In the genomic region with DNA sequence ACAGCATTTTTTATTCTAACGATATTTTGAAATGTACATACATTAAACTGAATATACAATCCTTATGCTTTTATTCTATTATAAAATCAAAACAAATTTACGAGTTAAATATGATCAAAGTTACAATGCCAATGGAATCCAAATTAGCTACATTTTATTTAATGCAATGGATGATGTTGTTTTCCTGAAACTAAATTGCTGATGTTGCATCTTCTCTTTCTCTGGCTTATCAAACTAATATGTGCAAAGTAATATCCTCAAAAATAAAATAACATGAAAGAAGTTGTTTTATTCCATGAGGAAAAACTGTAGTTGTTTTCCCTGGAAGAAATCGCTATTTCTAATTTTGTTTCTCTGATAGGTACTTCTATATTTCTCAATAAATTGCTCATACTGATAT, we compare ENCODE assay signal across 30 cellular contexts.
"Had no signal": no experiment of that assay in that cellular context is flagged by ENCODE, and none has a peak within 500 bp of the region (broad histone marks: within the 10 kb centered on the region; RNA-seq: fewer than 3 reads in every experiment).

No MANE protein-coding gene starts in this region.

- H3K4me3 ChIP-seq: left lung, lower lobe of right lung, neural progenitor cell, right atrium auricular region, skin epidermis, stomach, testis, thyroid gland, transverse colon, upper lobe of left lung, vagina had no signal

- H3K27me3 Mint-ChIP-seq: progenitor cell of endocrine pancreas had no signal

- H3K27ac Mint-ChIP-seq: mesothelial cell of epicardium; natural killer cell; nephron progenitor cell; neural progenitor cell; progenitor cell of endocrine pancreas; stimulated activated naive B cell treated with anti-CD40 and anti-IgM and Interleukin-4, amounts not matched to agents 10 μg/mL and 1 μg/mL and 100 μg/mL, for 72 hours had no signal

- H3K27me3 ChIP-seq: left lung, neural progenitor cell, neutrophil, right atrium auricular region, testis, thyroid gland, transverse colon, upper lobe of left lung, vagina had no signal

- H3K4me2 ChIP-seq: neural progenitor cell had no signal

- H3K4me1 ChIP-seq: left lung, lower lobe of right lung, neural progenitor cell, right atrium auricular region, stomach, testis, thyroid gland, transverse colon, upper lobe of left lung, vagina had no signal

- H3K36me3 Mint-ChIP-seq: mesothelial cell of epicardium; naive B cell; natural killer cell; neural progenitor cell; stimulated activated naive B cell treated with anti-CD40 and anti-IgM and Interleukin-4, amounts not matched to agents 10 μg/mL and 1 μg/mL and 100 μg/mL, for 72 hours had no signal

- H3K4me3 Mint-ChIP-seq: mesothelial cell of epicardium; naive B cell; natural killer cell; nephron progenitor cell; neural progenitor cell; stimulated activated naive B cell treated with anti-CD40 and anti-IgM and Interleukin-4, amounts not matched to agents 10 μg/mL and 1 μg/mL and 100 μg/mL, for 72 hours had no signal

- H3K27ac ChIP-seq: left lung, lower lobe of right lung, neural progenitor cell, neutrophil, right atrium auricular region, skin epidermis, stomach, testis, thyroid gland, transverse colon, upper lobe of left lung, vagina had no signal

- DNase-seq: hippocampal formation; kidney; left colon; left lung; lower lobe of right lung; mammary epithelial cell; mesendoderm; naive B cell; natural killer cell; nephron progenitor cell; occipital lobe; stimulated activated CD4-positive, alpha-beta T cell treated with anti-CD3 and anti-CD28 coated beads, Interleukin-12 subunit alpha, Interleukin-12 subunit beta, amount 100 ng/mL, for 4 hours; stimulated activated CD4-positive, alpha-beta T cell treated with anti-CD3 and anti-CD28 coated beads, Interleukin-15, amount 100 ng/mL, for 24 hours; stimulated activated CD4-positive, alpha-beta T cell treated with anti-CD3 and anti-CD28 coated beads, Interleukin-2, amount 100 ng/mL, for 24 hours; stimulated activated CD4-positive, alpha-beta T cell treated with anti-CD3 and anti-CD28 coated beads, Interleukin-4, amount 100 ng/mL, for 1 hour; stimulated activated naive B cell treated with anti-CD40 and anti-IgM and Interleukin-4, amounts not matched to agents 10 μg/mL and 1 μg/mL and 100 μg/mL, for 72 hours; stimulated activated naive CD8-positive, alpha-beta T cell treated with anti-CD3 and anti-CD28 coated beads, Interleukin-15, Interleukin-2, amounts not matched to agents 100 U/mL and 50 U/mL, for 24 hours; stomach; testis; thyroid gland; transverse colon; upper lobe of left lung had no signal

- FAIRE-seq: kidney had no signal

- H3K4me1 Mint-ChIP-seq: mesothelial cell of epicardium, naive B cell, nephron progenitor cell, neural progenitor cell had no signal

- H3K9me3 ChIP-seq: left lung, lower lobe of right lung, neutrophil, testis, thyroid gland, transverse colon, upper lobe of left lung, vagina had no signal

- H2AFZ ChIP-seq: neural progenitor cell had no signal

- H3K9ac ChIP-seq: neural progenitor cell had no signal

- H3K9me3 Mint-ChIP-seq: neural progenitor cell had no signal

- ATAC-seq: left colon; left lung; lower lobe of right lung; natural killer cell; sciatic nerve; stimulated activated naive B cell treated with anti-CD40 and anti-IgM and Interleukin-4, amounts not matched to agents 10 μg/mL and 1 μg/mL and 100 μg/mL, for 72 hours; stimulated activated naive CD8-positive, alpha-beta T cell treated with anti-CD3 and anti-CD28 coated beads, Interleukin-15, Interleukin-2, amounts not matched to agents 100 U/mL and 50 U/mL, for 24 hours had no signal

- H3K36me3 ChIP-seq: left lung, lower lobe of right lung, neural progenitor cell, neutrophil, right atrium auricular region, stomach, thyroid gland, transverse colon, upper lobe of left lung, vagina had no signal
